20 cellular contexts compared by ENCODE assay signal in the genomic region with DNA sequence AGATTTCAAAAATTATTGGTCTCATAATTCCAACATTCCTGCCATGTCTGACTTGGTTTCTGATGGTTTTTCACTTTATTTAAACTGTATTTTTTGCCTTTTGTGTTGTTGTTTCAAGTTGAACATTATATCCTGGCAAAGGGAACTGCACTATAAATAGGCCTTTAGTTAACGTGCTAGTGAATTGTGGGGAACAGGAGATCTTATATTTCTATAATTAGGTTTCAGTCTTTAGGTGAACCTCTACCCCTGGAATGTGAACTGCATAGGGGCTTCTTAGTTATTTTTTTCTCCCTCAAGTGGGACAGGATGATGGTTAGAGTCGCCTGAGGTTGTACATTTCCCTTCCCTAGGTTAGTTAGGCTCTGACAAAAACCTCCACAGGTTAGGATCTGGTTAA.
A peak's percentile ranks its signal among the peaks of the same experiment; 100 is the strongest.
DNase-seq lines count a peak whose midpoint lies in the region; ATAC-seq and FAIRE-seq lines count a peak whose summit lies in the region.
"Had no signal": no experiment of that assay in that cellular context is flagged by ENCODE, and none has a peak within 500 bp of the region (broad histone marks: within the 10 kb centered on the region; RNA-seq: fewer than 3 reads in every experiment).

No MANE protein-coding gene starts in this region.

- peak overlapping the region in 2 of 3 donors; percentile 51 to 74 for H3K9ac ChIP-seq in skeletal muscle tissue (ENCODE audit: low read depth in 1 of 3, low read length in 3 of 3)
- H3K9ac ChIP-seq: KMS-11 had no signal

- intact Hi-C loops in left ventricle myocardium superior (cut with micrococcal nuclease) (no loop called here), cardiac septum (cut with DNase I) (no loop called here), right cardiac atrium (cut with DNase I) (no loop called here)

- H3K27me3 ChIP-seq in right cardiac atrium (ENCODE audit: control insufficient read depth, insufficient read depth) (no peaks in the 10 kb centered on the region), skeletal muscle tissue (ENCODE audit: control insufficient read depth in 3 of 3, insufficient read depth in 3 of 3, low read length in 3 of 3) (no peaks in the 10 kb centered on the region)
- H3K27me3 ChIP-seq: BE2C had no signal

- H3K27ac ChIP-seq in right cardiac atrium (ENCODE audit: low read length) (peak overlapping the region; percentile 45), skeletal muscle tissue (ENCODE audit: low read depth, low read length) (peak overlapping the region; percentile 73)
- H3K27ac ChIP-seq: KMS-11, PC-9 had no signal

- peaks cover 7% of the 10 kb centered on the region for H3K4me1 ChIP-seq in right cardiac atrium (ENCODE audit: control insufficient read depth, insufficient read depth, low read length)
- peaks cover 8 to 13% (median 9%) of the 10 kb centered on the region in 3 donors for H3K4me1 ChIP-seq in skeletal muscle tissue (ENCODE audit: control insufficient read depth in 3 of 3, insufficient read depth in 3 of 3, low read length in 3 of 3)
- H3K4me1 ChIP-seq: BE2C had no signal

- no peaks in the 10 kb centered on the region for H3K9me3 ChIP-seq in right cardiac atrium (ENCODE audit: control insufficient read depth, low read length)
- no peaks in the 10 kb centered on the region for H3K9me3 ChIP-seq in skeletal muscle tissue (ENCODE audit: control insufficient read depth in 3 of 3, low read length in 3 of 3)
- H3K9me3 ChIP-seq: BE2C had no signal

- H3K4me3 ChIP-seq in right cardiac atrium (ENCODE audit: low read length), result no peak overlapping the region
- peak overlapping the region in 1 of 3 donors; percentile 17 for H3K4me3 ChIP-seq in skeletal muscle tissue (ENCODE audit: low read length in 3 of 3)
- H3K4me3 ChIP-seq: PC-9 had no signal

- FAIRE-seq in TTC549 (lab: Jason Lieb, UNC), result peak; percentile 20
- FAIRE-seq: H54 had no signal

- ATAC-seq in left ventricle myocardium superior (peak; percentile 64), right cardiac atrium (no peak), HG03108 (IDR thresholded peaks at IDR 0.05; ENCODE audit: unreplicated experiment) (no peak)

- H3K36me3 ChIP-seq in skeletal muscle tissue (ENCODE audit: control insufficient read depth in 3 of 3, insufficient read depth in 3 of 3, low read length in 3 of 3), result no peaks in the 10 kb centered on the region
- H3K36me3 ChIP-seq: BE2C had no signal

- 50% methylated on average over 2 of the region's 2 CpGs for WGBS in right cardiac atrium

- DNase-seq in left ventricle myocardium superior, result no peak
- no peak for DNase-seq in cardiac septum (ENCODE audit: low spot score)
- DNase-seq in right cardiac atrium, result no peak
- no peak for DNase-seq in activated T-cell treated with anti-CD3 and anti-CD28 coated beads, Interleukin-2, amount 50 U/mL, for 48 hours
- DNase-seq in kidney glomerular epithelial cell (lab: John Stamatoyannopoulos, UW), result no peak
- DNase-seq: BE2C, EL, NCI-H1105 treated with DMSO at 0.1 percent for 48 hours, NCI-H2029 treated with DMSO at 0.1 percent for 48 hours, NCI-H226, NCI-H510A treated with DMSO at 0.1 percent for 48 hours, NCI-H748 treated with DMSO at 0.1 percent for 48 hours, PC-9, RPMI8226, SIG-M5 had no signal
